ENCODE assay signal across 23 cellular contexts in the genomic region with DNA sequence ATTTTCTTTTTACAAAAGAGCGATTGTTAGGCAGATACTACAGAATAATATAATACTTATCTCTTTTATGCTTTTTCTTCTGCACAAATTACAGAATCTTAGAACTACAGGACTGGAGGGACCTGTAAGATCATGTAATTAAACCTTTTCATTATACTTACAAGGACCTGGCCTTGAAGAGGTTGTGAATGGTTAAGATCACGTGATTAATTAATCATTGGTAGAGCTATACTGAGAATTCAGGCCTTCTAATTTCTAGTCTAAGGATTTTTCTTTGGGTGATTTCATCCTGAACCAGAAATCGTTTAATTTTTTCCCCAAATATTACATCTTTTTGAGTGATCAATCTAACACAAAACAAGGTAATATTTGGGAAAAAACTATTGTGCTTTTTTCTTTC.
"Had no signal": no experiment of that assay in that cellular context is flagged by ENCODE, and none has a peak within 500 bp of the region (broad histone marks: within the 10 kb centered on the region; RNA-seq: fewer than 3 reads in every experiment).

No MANE protein-coding gene starts in this region.

- H3K4me3 ChIP-seq: adrenal gland had no signal

- H3K4me3 Mint-ChIP-seq: activated CD4-positive, alpha-beta T cell treated with anti-CD3 and anti-CD28 coated beads, Interleukin-2, amount 10 ng/mL, durations not matched to agents 24 days and 14 days; activated CD8-positive, alpha-beta T cell treated with anti-CD3 and anti-CD28 coated beads for 36 hours; activated naive CD4-positive, alpha-beta T cell treated with anti-CD3 and anti-CD28 coated beads for 36 hours; activated T-cell treated with anti-CD3 and anti-CD28 coated beads, Interleukin-2, amount 50 U/mL, for 24 hours; brain had no signal

- H3K9me3 Mint-ChIP-seq: activated CD4-positive, alpha-beta T cell treated with anti-CD3 and anti-CD28 coated beads, Interleukin-2, amount 10 ng/mL, durations not matched to agents 24 days and 14 days; activated CD8-positive, alpha-beta T cell treated with anti-CD3 and anti-CD28 coated beads for 36 hours; activated naive CD4-positive, alpha-beta T cell treated with anti-CD3 and anti-CD28 coated beads for 36 hours; activated naive CD4-positive, alpha-beta T cell treated with anti-CD3 and anti-CD28 coated beads, Interleukin-2, amount 50 U/mL, for 72 hours; activated T-cell treated with anti-CD3 and anti-CD28 coated beads, Interleukin-2, amount 50 U/mL, for 24 hours; brain had no signal

- H3K27ac Mint-ChIP-seq: activated CD4-positive, alpha-beta T cell treated with anti-CD3 and anti-CD28 coated beads, Interleukin-2, amount 10 ng/mL, durations not matched to agents 24 days and 14 days; activated CD8-positive, alpha-beta T cell treated with anti-CD3 and anti-CD28 coated beads for 36 hours; activated naive CD4-positive, alpha-beta T cell treated with anti-CD3 and anti-CD28 coated beads for 36 hours; activated naive CD4-positive, alpha-beta T cell treated with anti-CD3 and anti-CD28 coated beads, Interleukin-2, amount 50 U/mL, for 72 hours; activated T-cell treated with anti-CD3 and anti-CD28 coated beads, Interleukin-2, amount 50 U/mL, for 24 hours; brain had no signal

- H3K4me1 Mint-ChIP-seq: activated CD4-positive, alpha-beta T cell treated with anti-CD3 and anti-CD28 coated beads, Interleukin-2, amount 10 ng/mL, durations not matched to agents 24 days and 14 days had no signal

- H3K27me3 Mint-ChIP-seq: brain had no signal

- ATAC-seq: activated CD8-positive, alpha-beta T cell treated with anti-CD3 and anti-CD28 coated beads for 36 hours; activated naive CD4-positive, alpha-beta T cell treated with anti-CD3 and anti-CD28 coated beads, Interleukin-2, amount 50 U/mL, for 72 hours; PC-3; Right ventricle myocardium inferior had no signal

- H3K27me3 ChIP-seq: adrenal gland had no signal

- H3K36me3 ChIP-seq: adrenal gland had no signal

- H3K27ac ChIP-seq: adrenal gland, RWPE1 had no signal

- DNase-seq: activated CD4-positive, alpha-beta T cell treated with anti-CD3 and anti-CD28 coated beads, Interleukin-2, amount 10 ng/mL, durations not matched to agents 24 days and 14 days; activated CD4-positive, alpha-beta T cell treated with anti-CD3 and anti-CD28 coated beads, Interleukin-2, amount 50 U/mL, for 4 hours; activated CD8-positive, alpha-beta T cell treated with anti-CD3 and anti-CD28 coated beads for 36 hours; activated gamma-delta T cell treated with Interleukin-2 at 50 U/mL for 16 hours; activated naive CD4-positive, alpha-beta T cell treated with anti-CD3 and anti-CD28 coated beads for 36 hours; activated T-cell treated with anti-CD3 and anti-CD28 coated beads, Interleukin-2, amount 50 U/mL, for 24 hours; adrenal gland; caudate nucleus; MM.1S; MV-4-11; NCI-H1092; NCI-H1436 treated with DMSO at 0.1 percent for 48 hours; NCI-H1694 treated with DMSO at 0.1 percent for 48 hours; NCI-H2029; NCI-H345; NCI-H524 treated with DMSO at 0.1 percent for 48 hours; PC-3; SIG-M5; T1000 had no signal

- H3K9me3 ChIP-seq: adrenal gland had no signal

- H3K36me3 Mint-ChIP-seq: activated naive CD4-positive, alpha-beta T cell treated with anti-CD3 and anti-CD28 coated beads, Interleukin-2, amount 50 U/mL, for 72 hours; brain had no signal
